ENCODE assay signal across 13 cellular contexts in genomic region chrX:154029439-154029838, GRCh38. TPM values are rescaled to one million over a fixed set of nuclear protein-coding genes. Genes with fewer than 3 reads are reported as not detected.
DNase-seq lines count a peak whose midpoint lies in the region; ATAC-seq and TF ChIP-seq lines count a peak whose summit lies in the region.
"Had no signal": no experiment of that assay in that cellular context is flagged by ENCODE, and none has a peak within 500 bp of the region (broad histone marks: within the 10 kb centered on the region; RNA-seq: fewer than 3 reads in every experiment).

No MANE protein-coding gene starts in this region.

- no peaks in the 10 kb centered on the region for H3K36me3 Mint-ChIP-seq in activated naive CD4-positive, alpha-beta T cell treated with anti-CD3 and anti-CD28 coated beads, Interleukin-2, amount 50 U/mL, for 72 hours
- H3K36me3 Mint-ChIP-seq in activated naive CD4-positive, alpha-beta T cell treated with anti-CD3 and anti-CD28 coated beads, Interleukin-2, amount 10 ng/mL, durations not matched to agents 7 days and 5 days: peaks cover 13% of the 10 kb centered on the region
- H3K36me3 Mint-ChIP-seq: activated naive CD4-positive, alpha-beta T cell treated with anti-CD3 and anti-CD28 coated beads, Interleukin-2, amount 50 U/mL, for 24 hours had no signal

- no peak for DNase-seq in activated naive CD4-positive, alpha-beta T cell treated with anti-CD3 and anti-CD28 coated beads, Interleukin-2, amount 50 U/mL, for 72 hours (ENCODE audit: low spot score in 2 of 2)
- DNase-seq in activated naive CD4-positive, alpha-beta T cell treated with anti-CD3 and anti-CD28 coated beads, Interleukin-2, amount 10 ng/mL, durations not matched to agents 7 days and 5 days: no peak
- DNase-seq in erythroblast (lab: John Stamatoyannopoulos, UW) (peak; percentile 18 to 24), NCI-H345 treated with DMSO at 0.1 percent for 48 hours (lab: John Stamatoyannopoulos, UW; ENCODE audit: unreplicated experiment) (no peak)
- no peak for DNase-seq in stimulated activated CD4-positive, alpha-beta T cell treated with anti-CD3 and anti-CD28 coated beads, Interleukin-1b, Interleukin-23, amount 100 ng/mL, for 48 hours
- DNase-seq: activated CD8-positive, alpha-beta memory T cell treated with anti-CD3 and anti-CD28 coated beads, Interleukin-2, amount 10 ng/mL, durations not matched to agents 7 days and 5 days; GM23248; islet precursor cell; NCI-H1105 treated with DMSO at 0.1 percent for 48 hours; NCI-H2227 treated with DMSO at 0.1 percent for 48 hours; ovary had no signal

- H3K27me3 Mint-ChIP-seq in activated naive CD4-positive, alpha-beta T cell treated with anti-CD3 and anti-CD28 coated beads, Interleukin-2, amount 10 ng/mL, durations not matched to agents 7 days and 5 days: no peaks in the 10 kb centered on the region
- H3K27me3 Mint-ChIP-seq: activated CD8-positive, alpha-beta memory T cell treated with anti-CD3 and anti-CD28 coated beads, Interleukin-2, amount 10 ng/mL, durations not matched to agents 7 days and 5 days; activated naive CD4-positive, alpha-beta T cell treated with anti-CD3 and anti-CD28 coated beads, Interleukin-2, amount 50 U/mL, for 24 hours had no signal

- no peak overlapping the region for H3K4me3 Mint-ChIP-seq in activated naive CD4-positive, alpha-beta T cell treated with anti-CD3 and anti-CD28 coated beads, Interleukin-2, amount 10 ng/mL, durations not matched to agents 7 days and 5 days
- H3K4me3 Mint-ChIP-seq: activated CD8-positive, alpha-beta memory T cell treated with anti-CD3 and anti-CD28 coated beads, Interleukin-2, amount 10 ng/mL, durations not matched to agents 7 days and 5 days; activated naive CD4-positive, alpha-beta T cell treated with anti-CD3 and anti-CD28 coated beads, Interleukin-2, amount 50 U/mL, for 24 hours had no signal

- peak; percentile 24 to 56 for ATAC-seq in activated naive CD4-positive, alpha-beta T cell treated with anti-CD3 and anti-CD28 coated beads, Interleukin-2, amount 50 U/mL, for 72 hours
- no peak for ATAC-seq in GM19397 (IDR thresholded peaks at IDR 0.05; ENCODE audit: unreplicated experiment)
- ATAC-seq: activated CD8-positive, alpha-beta memory T cell treated with anti-CD3 and anti-CD28 coated beads, Interleukin-2, amount 10 ng/mL, durations not matched to agents 7 days and 5 days had no signal

- peaks cover 4% of the 10 kb centered on the region for H3K4me1 Mint-ChIP-seq in activated naive CD4-positive, alpha-beta T cell treated with anti-CD3 and anti-CD28 coated beads, Interleukin-2, amount 10 ng/mL, durations not matched to agents 7 days and 5 days

- TF ChIP-seq POLR2A in erythroblast (IDR thresholded peaks at IDR 0.05; ENCODE audit: low read length): no peak

- no peaks in the 10 kb centered on the region for H3K9me3 Mint-ChIP-seq in activated naive CD4-positive, alpha-beta T cell treated with anti-CD3 and anti-CD28 coated beads, Interleukin-2, amount 50 U/mL, for 72 hours
- no peaks in the 10 kb centered on the region for H3K9me3 Mint-ChIP-seq in activated naive CD4-positive, alpha-beta T cell treated with anti-CD3 and anti-CD28 coated beads, Interleukin-2, amount 10 ng/mL, durations not matched to agents 7 days and 5 days
- H3K9me3 Mint-ChIP-seq: activated naive CD4-positive, alpha-beta T cell treated with anti-CD3 and anti-CD28 coated beads, Interleukin-2, amount 50 U/mL, for 24 hours had no signal

- H3K27ac Mint-ChIP-seq in activated naive CD4-positive, alpha-beta T cell treated with anti-CD3 and anti-CD28 coated beads, Interleukin-2, amount 50 U/mL, for 72 hours: peak overlapping the region in 1 of 2 donors; percentile 44
- no peak overlapping the region for H3K27ac Mint-ChIP-seq in activated naive CD4-positive, alpha-beta T cell treated with anti-CD3 and anti-CD28 coated beads, Interleukin-2, amount 10 ng/mL, durations not matched to agents 7 days and 5 days
- H3K27ac Mint-ChIP-seq: activated CD8-positive, alpha-beta memory T cell treated with anti-CD3 and anti-CD28 coated beads, Interleukin-2, amount 10 ng/mL, durations not matched to agents 7 days and 5 days; activated naive CD4-positive, alpha-beta T cell treated with anti-CD3 and anti-CD28 coated beads, Interleukin-2, amount 50 U/mL, for 24 hours had no signal

- CTCF ChIA-PET in activated naive CD4-positive, alpha-beta T cell treated with anti-CD3 and anti-CD28 coated beads, Interleukin-2, amount 10 ng/mL, durations not matched to agents 7 days and 5 days (lab: Charles Lee): interaction anchor here (0.6 kb wide), 1 partner anchor 61 kb away, joined by 3 read pairs; no protein-coding TSS in a partner anchor

RNA-seq across cellular contexts. Expression of gene IRAK1, which starts 9.7 kb away (rescaled TPM):
- 100 to 1,000 TPM; 104 to 123 TPM for total RNA-seq in activated naive CD4-positive, alpha-beta T cell treated with anti-CD3 and anti-CD28 coated beads, Interleukin-2, amount 50 U/mL, for 72 hours

RNA-seq across cellular contexts. Expression of gene TMEM187, which starts 56.9 kb away (rescaled TPM):
- total RNA-seq in activated naive CD4-positive, alpha-beta T cell treated with anti-CD3 and anti-CD28 coated beads, Interleukin-2, amount 50 U/mL, for 72 hours: 1 to 10 TPM; 5.1 to 6.4 TPM

RNA-seq across cellular contexts. Expression of gene HCFC1, which starts 57.8 kb away (rescaled TPM):
- total RNA-seq in activated naive CD4-positive, alpha-beta T cell treated with anti-CD3 and anti-CD28 coated beads, Interleukin-2, amount 50 U/mL, for 72 hours: 100 to 1,000 TPM in 1 of 2 donors, 10 to 100 TPM in 1; 95.9 to 102 TPM

Comparison
In these comparisons a context has a peak if more than half of its experiments do, and no peak if none do; other contexts are left out.
1. DNase-seq: peak in erythroblast (2 of 2); none in activated naive CD4-positive, alpha-beta T cell treated with anti-CD3 and anti-CD28 coated beads, Interleukin-2, amount 50 U/mL, for 72 hours (0 of 2), activated naive CD4-positive, alpha-beta T cell treated with anti-CD3 and anti-CD28 coated beads, Interleukin-2, amount 10 ng/mL, durations not matched to agents 7 days and 5 days (single experiment), stimulated activated CD4-positive, alpha-beta T cell treated with anti-CD3 and anti-CD28 coated beads, Interleukin-1b, Interleukin-23, amount 100 ng/mL, for 48 hours (single experiment) and NCI-H345 treated with DMSO at 0.1 percent for 48 hours (single experiment).